Comparison of ENCODE assay signal across 17 cellular contexts in genomic region chr11:116721983-116722382, GRCh38.
"Had no signal": no experiment of that assay in that cellular context is flagged by ENCODE, and none has a peak within 500 bp of the region (broad histone marks: within the 10 kb centered on the region; RNA-seq: fewer than 3 reads in every experiment).

No MANE protein-coding gene starts in this region.

- H3K4me3 ChIP-seq: adrenal gland, SK-N-MC, tibial artery had no signal

- ATAC-seq: activated CD4-positive, CD25-positive, alpha-beta regulatory T cell treated with anti-CD3 and anti-CD28 coated beads, Interleukin-2, amount 50 U/mL, for 24 hours; activated CD8-positive, alpha-beta T cell treated with anti-CD3 and anti-CD28 coated beads for 36 hours; activated naive CD4-positive, alpha-beta T cell treated with anti-CD3 and anti-CD28 coated beads, Interleukin-2, amount 50 U/mL, for 72 hours; activated T-helper 17 cell treated with anti-CD3 and anti-CD28 coated beads, Interleukin-2, amount 50 U/mL, for 72 hours; foreskin keratinocyte had no signal

- DNase-seq: activated CD4-positive, alpha-beta T cell treated with anti-CD3 and anti-CD28 coated beads, Interleukin-2, amount 10 ng/mL, durations not matched to agents 24 days and 14 days; activated CD8-positive, alpha-beta memory T cell treated with anti-CD3 and anti-CD28 coated beads, Interleukin-2, amount 50 U/mL, for 4 hours; activated CD8-positive, alpha-beta T cell treated with anti-CD3 and anti-CD28 coated beads for 36 hours; activated T-cell treated with anti-CD3 and anti-CD28 coated beads, Interleukin-2, amount 50 U/mL, for 24 hours; adrenal gland; cerebellar nuclear complex; effector memory CD4-positive, alpha-beta T cell; foreskin keratinocyte; stimulated activated CD4-positive, alpha-beta T cell treated with anti-CD3 and anti-CD28 coated beads, Interleukin-2, amount 100 ng/mL, for 48 hours; stimulated activated naive CD4-positive, alpha-beta T cell; T-helper 2 cell; tibial artery had no signal

- H3K27ac ChIP-seq: adrenal gland, foreskin keratinocyte, neutrophil, SK-N-MC, tibial artery had no signal
